Comparison of ENCODE assay signal across 10 cellular contexts in genomic region chr11:95714853-95715776, GRCh38.
DNase-seq lines count a peak whose midpoint lies in the region; ATAC-seq and TF ChIP-seq lines count a peak whose summit lies in the region.
"Had no signal": no experiment of that assay in that cellular context is flagged by ENCODE, and none has a peak within 500 bp of the region (broad histone marks: within the 10 kb centered on the region; RNA-seq: fewer than 3 reads in every experiment).

No MANE protein-coding gene starts in this region.

- DNase-seq in ACHN (peak; percentile 4), foreskin keratinocyte (no peak), SKM-1 treated with dmso at 0.1 percent for 144 hours (lab: John Stamatoyannopoulos, UW; ENCODE audit: unreplicated experiment) (no peak), A172 (ENCODE audit: low spot score) (no peak), brain microvascular endothelial cell (no peak), MG63 (no peak)
- DNase-seq: body of pancreas, NCI-H524 had no signal

- ATAC-seq in GM19043 (IDR thresholded peaks at IDR 0.05; ENCODE audit: low read depth, unreplicated experiment) = peak; percentile 30
- ATAC-seq in HG03571 (IDR thresholded peaks at IDR 0.05; ENCODE audit: unreplicated experiment) = peak; percentile 35
- ATAC-seq in foreskin keratinocyte = no peak

- in situ Hi-C loops in ACHN (cut with HindIII; ENCODE audit: low pct_ligation_motif_present, low pct_unique_long_range_greater_than_20kb, low sequenced_read_pairs) = no loop called here
- in situ Hi-C loops in brain microvascular endothelial cell (cut with HindIII; ENCODE audit: low pct_ligation_motif_present, low sequenced_read_pairs) = no loop called here

- H3K27ac ChIP-seq in foreskin keratinocyte (peak overlapping the region; percentile 23), brain microvascular endothelial cell (no peak overlapping the region)

- H3K9me3 ChIP-seq in MG63 = no peaks in the 10 kb centered on the region
- H3K9me3 ChIP-seq: body of pancreas had no signal

- TF ChIP-seq CTCF in foreskin keratinocyte (conservative IDR thresholded peaks at IDR 0.05) (no peak), brain microvascular endothelial cell (IDR thresholded peaks at IDR 0.05; ENCODE audit: low read depth, low read length, missing control alignments) (no peak)

- H3K4me3 ChIP-seq in brain microvascular endothelial cell (ENCODE audit: low read depth, low read length) (no peak overlapping the region), MG63 (no peak overlapping the region)
- H3K4me3 ChIP-seq: body of pancreas had no signal

- peaks cover 13% of the 10 kb centered on the region for H3K4me1 ChIP-seq in foreskin keratinocyte
- H3K4me1 ChIP-seq: body of pancreas had no signal

- H3K27me3 ChIP-seq in foreskin keratinocyte = no peaks in the 10 kb centered on the region
- no peaks in the 10 kb centered on the region for H3K27me3 ChIP-seq in brain microvascular endothelial cell (replicated peaks)
- peaks cover 2% of the 10 kb centered on the region; the same call in 1 of the 2 replicates for H3K27me3 ChIP-seq in MG63
- H3K27me3 ChIP-seq: body of pancreas had no signal

- H3K36me3 ChIP-seq in brain microvascular endothelial cell (replicated peaks) (no peaks in the 10 kb centered on the region), MG63 (no peaks in the 10 kb centered on the region)
